In the genomic region with DNA sequence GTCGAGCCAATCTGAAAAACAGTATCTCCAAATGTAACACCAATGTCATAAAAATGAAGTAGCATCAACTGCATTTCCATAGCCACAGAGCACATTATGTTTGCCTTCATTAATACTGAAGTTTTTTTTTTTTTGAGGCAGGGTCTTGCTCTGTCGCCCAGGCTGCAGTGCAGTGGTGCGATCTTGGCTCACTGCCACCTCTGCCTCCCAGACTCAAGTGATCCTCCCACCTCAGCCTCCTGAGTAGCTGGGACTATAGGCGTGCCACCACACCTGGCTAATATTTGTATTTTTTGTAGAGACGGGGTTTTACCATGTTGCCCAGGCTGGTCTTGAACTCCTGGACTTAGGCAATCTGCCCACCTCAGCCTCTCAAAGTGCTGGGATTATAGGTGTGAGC, we compare ENCODE assay signal across 4 cellular contexts. TPM values are rescaled to one million over a fixed set of nuclear protein-coding genes. Genes with fewer than 3 reads are reported as not detected.
"Had no signal": no experiment of that assay in that cellular context is flagged by ENCODE, and none has a peak within 500 bp of the region (broad histone marks: within the 10 kb centered on the region; RNA-seq: fewer than 3 reads in every experiment).

No MANE protein-coding gene starts in this region.

RNA-seq across cellular contexts. Expression of a gene that starts 15.0 kb away (rescaled TPM):
- total RNA-seq: liver, lung microvascular endothelial cell, occipital lobe, thoracic aorta had no signal
